Comparison of ENCODE assay signal across 9 cellular contexts in genomic region chr20:46970937-46971630, GRCh38.
A peak's percentile ranks its signal among the peaks of the same experiment; 100 is the strongest.
DNase-seq lines count a peak whose midpoint lies in the region; ATAC-seq and TF ChIP-seq lines count a peak whose summit lies in the region.
"Had no signal": no experiment of that assay in that cellular context is flagged by ENCODE, and none has a peak within 500 bp of the region (broad histone marks: within the 10 kb centered on the region; RNA-seq: fewer than 3 reads in every experiment).

No MANE protein-coding gene starts in this region.

- peak; percentile 5 for DNase-seq in NCI-H748 (lab: John Stamatoyannopoulos, UW; ENCODE audit: unreplicated experiment)
- DNase-seq in NCI-H748 treated with DMSO at 0.1 percent for 48 hours (lab: John Stamatoyannopoulos, UW) = no peak
- DNase-seq in NCI-H1930 (lab: John Stamatoyannopoulos, UW) = peak; percentile 61 to 75
- peak; percentile 88 for DNase-seq in mammary epithelial cell
- DNase-seq in cerebellar nuclear complex (lab: John Stamatoyannopoulos, UW) = no peak
- no peak for DNase-seq in osteocyte (ENCODE audit: extremely low spot score, unreplicated experiment)

- BruUV-seq in mammary epithelial cell (replicated peaks; lab: Mats Ljungman, UMichigan) = no TSS peak

- peaks cover 44% of the 10 kb centered on the region for H3K27me3 Mint-ChIP-seq in osteocyte (ENCODE audit: unreplicated experiment)

- H3K79me2 ChIP-seq in mammary epithelial cell (ENCODE audit: insufficient read depth, low read length) (no peaks in the 10 kb centered on the region), neural cell (replicated peaks; ENCODE audit: insufficient read depth, low read length) (no peaks in the 10 kb centered on the region)

- H4K20me1 ChIP-seq in mammary epithelial cell (ENCODE audit: insufficient read depth, low read length) = no peaks in the 10 kb centered on the region
- H4K20me1 ChIP-seq in neural cell (ENCODE audit: insufficient read depth) = no peaks in the 10 kb centered on the region
- H4K20me1 ChIP-seq: BLaER1 treated with 17β-estradiol and CSF1 and Interleukin-3, amounts not matched to agents 10 nM and 100 nM had no signal

- no peaks in the 10 kb centered on the region for H3F3A ChIP-seq in neural cell (ENCODE audit: insufficient read depth, low read length, poor library complexity, severe bottlenecking)

- H3K9me2 ChIP-seq in neural cell (ENCODE audit: insufficient read depth, low read length) = no peaks in the 10 kb centered on the region

- H3K9ac ChIP-seq in mammary epithelial cell (ENCODE audit: insufficient read depth, low read length) = no peak overlapping the region
- H3K9ac ChIP-seq in neural cell (ENCODE audit: low read length) = peak overlapping the region; percentile 54
- H3K9ac ChIP-seq: BLaER1 treated with 17β-estradiol and CSF1 and Interleukin-3, amounts not matched to agents 10 nM and 100 nM had no signal

- no peaks in the 10 kb centered on the region for H3K4me1 Mint-ChIP-seq in osteocyte (ENCODE audit: unreplicated experiment)

- H3K4me2 ChIP-seq in mammary epithelial cell (ENCODE audit: insufficient read depth, low read depth, low read length) = peak overlapping the region; percentile 8
- H3K4me2 ChIP-seq in neural cell (ENCODE audit: low read length) = no peak overlapping the region

- CTCF ChIA-PET in mammary epithelial cell (lab: Charles Lee; ENCODE audit: low non-redundant PET) = no interaction called here

- intact Hi-C loops in mammary epithelial cell (cut with micrococcal nuclease) = loop anchor here (5.0 to 10.0 kb wide), 2 partner anchors 174 to 219 kb away; no protein-coding TSS in a partner anchor

- WGBS in mammary epithelial cell (ENCODE audit: low coverage, missing lambda C conversion rate) = 59% methylated on average over 4 of the region's 4 CpGs

- H3K9me3 Mint-ChIP-seq in osteocyte (ENCODE audit: unreplicated experiment) = no peaks in the 10 kb centered on the region

- H2AFZ ChIP-seq in mammary epithelial cell (ENCODE audit: low read depth, low read length) = peak overlapping the region; percentile 14
- peak overlapping the region; percentile 75 for H2AFZ ChIP-seq in neural cell (ENCODE audit: low read depth, low read length)

- H3K36me3 ChIP-seq in mammary epithelial cell (ENCODE audit: insufficient read depth, low read length) (no peaks in the 10 kb centered on the region), neural cell (ENCODE audit: insufficient read depth, low read length) (no peaks in the 10 kb centered on the region)
- H3K36me3 ChIP-seq: BLaER1 treated with 17β-estradiol and CSF1 and Interleukin-3, amounts not matched to agents 10 nM and 100 nM had no signal

- no peaks in the 10 kb centered on the region for H3K36me3 Mint-ChIP-seq in osteocyte (ENCODE audit: unreplicated experiment)

- no peak overlapping the region for H3K27ac ChIP-seq in mammary epithelial cell (ENCODE audit: insufficient read depth, low read depth, low read length)
- peak overlapping the region; percentile 73 for H3K27ac ChIP-seq in neural cell (ENCODE audit: low read length)
- H3K27ac ChIP-seq: BLaER1 treated with 17β-estradiol and CSF1 and Interleukin-3, amounts not matched to agents 10 nM and 100 nM had no signal

- dilution Hi-C loops in mammary epithelial cell (cut with HindIII; ENCODE audit: low sequenced_read_pairs) = no loop called here

- no peaks in the 10 kb centered on the region for H3K9me3 ChIP-seq in mammary epithelial cell (replicated peaks; ENCODE audit: insufficient read depth, low read length)
- H3K9me3 ChIP-seq in neural cell (ENCODE audit: low read length) = no peaks in the 10 kb centered on the region
- H3K9me3 ChIP-seq: BLaER1 treated with 17β-estradiol and CSF1 and Interleukin-3, amounts not matched to agents 10 nM and 100 nM had no signal

- TF ChIP-seq EP300 in neural cell (conservative IDR thresholded peaks at IDR 0.05; ENCODE audit: poor library complexity, severe bottlenecking) = no peak

- H3K27me3 ChIP-seq in mammary epithelial cell (ENCODE audit: insufficient read depth, low read length) (no peaks in the 10 kb centered on the region), neural cell (ENCODE audit: insufficient read depth, low read depth, low read length) (no peaks in the 10 kb centered on the region)
- H3K27me3 ChIP-seq: BLaER1 treated with 17β-estradiol and CSF1 and Interleukin-3, amounts not matched to agents 10 nM and 100 nM had no signal

- H3K4me3 Mint-ChIP-seq in osteocyte (ENCODE audit: unreplicated experiment) = no peak overlapping the region

- no peak for TF ChIP-seq RAD21 in neural cell (conservative IDR thresholded peaks at IDR 0.05)

- H3K4me3 ChIP-seq in mammary epithelial cell (replicated peaks in 1 of 3; ENCODE audit: insufficient read depth in 1 of 3, low read depth in 2 of 3, low read length in 3 of 3) = no peak overlapping the region
- peak overlapping the region; percentile 50 for H3K4me3 ChIP-seq in neural cell (ENCODE audit: low read length)
- H3K4me3 ChIP-seq: BLaER1 treated with 17β-estradiol and CSF1 and Interleukin-3, amounts not matched to agents 10 nM and 100 nM had no signal

- in situ Hi-C loops in mammary epithelial cell (cut with MboI; ENCODE audit: low sequenced_read_pairs in 2 of 2) = no loop called here

- TF ChIP-seq CTCF in mammary epithelial cell (conservative IDR thresholded peaks at IDR 0.05 in 1 of 2, IDR thresholded peaks at IDR 0.05 in 1 of 2; ENCODE audit: extremely low read depth in 1 of 2, insufficient read depth in 1 of 2, low read depth in 1 of 2, low read length in 2 of 2) (no peak), neural cell (IDR thresholded peaks at IDR 0.05; ENCODE audit: poor library complexity, severe bottlenecking) (no peak), osteocyte (IDR thresholded peaks at IDR 0.05) (no peak)

- peaks cover 12% of the 10 kb centered on the region for H3K4me1 ChIP-seq in mammary epithelial cell (ENCODE audit: insufficient read depth, low read length)

- H3K27ac Mint-ChIP-seq in osteocyte (ENCODE audit: unreplicated experiment) = no peak overlapping the region

- ATAC-seq in GM21723 (IDR thresholded peaks at IDR 0.05; ENCODE audit: unreplicated experiment) = no peak

TF ChIP-seq in neural cell, 6 proteins besides CTCF, POLR2A, EP300 and RAD21:
- TF ChIP-seq EZH2 (IDR thresholded peaks at IDR 0.05; ENCODE audit: borderline replicate concordance, insufficient read depth, low read length, poor library complexity, severe bottlenecking) = no peak
- TF ChIP-seq TAF1 (IDR thresholded peaks at IDR 0.05; ENCODE audit: low read depth) = no peak
- TF ChIP-seq REST (IDR thresholded peaks at IDR 0.05; ENCODE audit: borderline replicate concordance) = no peak
- TF ChIP-seq POLR2AphosphoS5 (IDR thresholded peaks at IDR 0.05) = peak; percentile 82

Comparison
In these comparisons a context has a peak if more than half of its experiments do, and no peak if none do; other contexts are left out.
1. DNase-seq: peak in NCI-H748 (single experiment), NCI-H1930 (2 of 2) and mammary epithelial cell (single experiment); none in NCI-H748 treated with DMSO at 0.1 percent for 48 hours (single experiment), cerebellar nuclear complex (0 of 2) and osteocyte (single experiment).